8 cellular contexts compared by ENCODE assay signal in genomic region chr1:162560303-162561036, GRCh38.
A peak's percentile ranks its signal among the peaks of the same experiment; 100 is the strongest.
DNase-seq lines count a peak whose midpoint lies in the region; ATAC-seq and TF ChIP-seq lines count a peak whose summit lies in the region.

No MANE protein-coding gene starts in this region.

- ATAC-seq in GM18517 (IDR thresholded peaks at IDR 0.05; ENCODE audit: unreplicated experiment) (no peak), GM19328 (IDR thresholded peaks at IDR 0.05; ENCODE audit: unreplicated experiment) (no peak)

- H3K4me3 ChIP-seq in GM08714 (ENCODE audit: low read length) (peak overlapping the region; percentile 89), neuron (ENCODE audit: low read length) (peak overlapping the region; percentile 85)

- peaks cover 5% of the 10 kb centered on the region for H3K4me1 ChIP-seq in neuron (ENCODE audit: insufficient read depth, low read length)

- H3K9me3 ChIP-seq in neuron (ENCODE audit: low read length) = no peaks in the 10 kb centered on the region

- CTCF ChIA-PET in RWPE1 (lab: Yijun Ruan, JAX) = interaction anchor here (0.7 kb wide), 1 partner anchor 448 kb away, joined by 4 read pairs; no protein-coding TSS in a partner anchor

- TF ChIP-seq POLR2A in erythroblast (IDR thresholded peaks at IDR 0.05; ENCODE audit: low read length) = no peak

- H2AFZ ChIP-seq in neuron (ENCODE audit: low read depth, low read length) = peak overlapping the region; percentile 90

- no peak for DNase-seq in RWPE1 (ENCODE audit: low spot score)
- peak; percentile 51 to 52 for DNase-seq in erythroblast (lab: John Stamatoyannopoulos, UW)
- DNase-seq in stimulated activated CD4-positive, alpha-beta T cell treated with anti-CD3 and anti-CD28 coated beads, Interleukin-2, amount 100 ng/mL, for 24 hours = no peak
- no peak for DNase-seq in CD1c-positive myeloid dendritic cell (ENCODE audit: extremely low spot score)

- peak overlapping the region; percentile 93 for H3K27ac ChIP-seq in RWPE1

- TF ChIP-seq CTCF in RWPE1 (conservative IDR thresholded peaks at IDR 0.05; ENCODE audit: low read depth) = no peak

- POLR2A ChIA-PET in RWPE1 (lab: Yijun Ruan, JAX; ENCODE audit: low non-redundant PET) = no interaction called here

- H3K36me3 ChIP-seq in neuron (ENCODE audit: insufficient read depth, low read length) = no peaks in the 10 kb centered on the region

- no peaks in the 10 kb centered on the region for H3K27me3 ChIP-seq in neuron (ENCODE audit: insufficient read depth, low read length)

Comparison
In these comparisons a context has a peak if more than half of its experiments do, and no peak if none do; other contexts are left out.
1. DNase-seq: peak in erythroblast (2 of 2); none in RWPE1 (single experiment), stimulated activated CD4-positive, alpha-beta T cell treated with anti-CD3 and anti-CD28 coated beads, Interleukin-2, amount 100 ng/mL, for 24 hours (0 of 2) and CD1c-positive myeloid dendritic cell (single experiment).